In genomic region chr11:66371627-66372415, GRCh38 we compare ENCODE assay signal across 8 cellular contexts. TPM values are rescaled to one million over a fixed set of nuclear protein-coding genes. Genes with fewer than 3 reads are reported as not detected.
DNase-seq lines count a peak whose midpoint lies in the region; ATAC-seq, FAIRE-seq and TF ChIP-seq lines count a peak whose summit lies in the region.

Gene SLC29A2 (minus strand): TSS chr11:66371760. CDS start chr11:66371591, 169 bp downstream.

- H3K4me3 ChIP-seq in muscle layer of duodenum (ENCODE audit: low read depth in 1 of 2, low read length in 2 of 2) = peak within 1 kb of the TSS; percentile 42 to 82

- DNase-seq in NCI-H69 (lab: John Stamatoyannopoulos, UW) = peak; percentile 99
- DNase-seq in activated CD8-positive, alpha-beta memory T cell treated with anti-CD3 and anti-CD28 coated beads for 24 hours = peak; percentile 92
- peak; percentile 64 for DNase-seq in endothelial cell (ENCODE audit: low spot score)
- peak; percentile 57 to 82 for DNase-seq in stimulated activated CD8-positive, alpha-beta memory T cell treated with anti-CD3 and anti-CD28 coated beads, Interleukin-7, amount 100 ng/mL, for 4 hours (ENCODE audit: low read depth in 2 of 2)
- DNase-seq in H54 (ENCODE audit: insufficient read length, low spot score) = no peak

- peak within 1 kb of the TSS; percentile 51 for H3K27ac ChIP-seq in muscle layer of duodenum (ENCODE audit: low read length)

- H3K4me1 Mint-ChIP-seq in endothelial cell (ENCODE audit: unreplicated experiment) = peaks cover 8% of the 10 kb centered on the region

- no peak within 1 kb of the TSS for H3K27ac Mint-ChIP-seq in endothelial cell (ENCODE audit: unreplicated experiment)

- TF ChIP-seq POLR2A in H54 (IDR thresholded peaks at IDR 0.05; ENCODE audit: low read depth, low read length) = no peak

- H3K9me3 Mint-ChIP-seq in endothelial cell (ENCODE audit: unreplicated experiment) = no peaks in the 10 kb centered on the region

- no peak for FAIRE-seq in H54 (lab: Jason Lieb, UNC)

- no peaks in the 10 kb centered on the region for H3K36me3 ChIP-seq in muscle layer of duodenum (ENCODE audit: control insufficient read depth in 1 of 2, insufficient read depth in 2 of 2, low read length in 2 of 2)

- ATAC-seq in GM18868 (IDR thresholded peaks at IDR 0.05; ENCODE audit: unreplicated experiment) (peak; percentile 78), HG03354 (IDR thresholded peaks at IDR 0.05; ENCODE audit: poor library complexity, severe bottlenecking, unreplicated experiment) (peak; percentile 76)

- no peaks in the 10 kb centered on the region for H3K9me3 ChIP-seq in muscle layer of duodenum (ENCODE audit: control insufficient read depth in 1 of 2, low read length in 2 of 2)

- peaks cover 0 to 18% of the 10 kb centered on the region in 2 donors for H3K4me1 ChIP-seq in muscle layer of duodenum (ENCODE audit: control insufficient read depth in 1 of 2, insufficient read depth in 2 of 2, low read length in 2 of 2)

- peaks cover 10% of the 10 kb centered on the region for H3K36me3 Mint-ChIP-seq in endothelial cell (ENCODE audit: low read depth, unreplicated experiment)

- H3K4me3 Mint-ChIP-seq in endothelial cell (ENCODE audit: unreplicated experiment) = peak within 1 kb of the TSS; percentile 92

- no peaks in the 10 kb centered on the region for H3K27me3 ChIP-seq in muscle layer of duodenum (ENCODE audit: low read depth, low read length)

- TF ChIP-seq CTCF in endothelial cell (IDR thresholded peaks at IDR 0.05; ENCODE audit: unreplicated experiment) = no peak

- H3K27me3 Mint-ChIP-seq in endothelial cell (ENCODE audit: unreplicated experiment) = peaks cover 15% of the 10 kb centered on the region

RNA-seq across cellular contexts. Expression of gene SLC29A2, which starts in this region (rescaled TPM):
- total RNA-seq in endothelial cell (ENCODE audit: unreplicated experiment) = 5.7 TPM
